8 cellular contexts compared by ENCODE assay signal in genomic region chr2:176269319-176270099, GRCh38. TPM values are rescaled to one million over a fixed set of nuclear protein-coding genes. Genes with fewer than 3 reads are reported as not detected.
A peak's percentile ranks its signal among the peaks of the same experiment; 100 is the strongest.
DNase-seq lines count a peak whose midpoint lies in the region; ATAC-seq and TF ChIP-seq lines count a peak whose summit lies in the region.

TSS of gene MTX2 (plus strand) at chr2:176269442. CDS start at chr2:176269630, 188 bp downstream.

- H3K9me3 ChIP-seq in mucosa of stomach (ENCODE audit: control insufficient read depth, low read length) = no peaks in the 10 kb centered on the region

- H3K36me3 ChIP-seq in mucosa of stomach (ENCODE audit: control insufficient read depth, insufficient read depth, low read length) = no peaks in the 10 kb centered on the region

- H3K4me3 ChIP-seq in epithelial cell of proximal tubule (ENCODE audit: low read depth, low read length) (peak within 1 kb of the TSS; percentile 76), mucosa of stomach (ENCODE audit: low read length) (peak within 1 kb of the TSS; percentile 99)

- ATAC-seq in GM21515 (IDR thresholded peaks at IDR 0.05; ENCODE audit: unreplicated experiment) = peak; percentile 98

- H3K4me1 ChIP-seq in mucosa of stomach (ENCODE audit: control insufficient read depth, insufficient read depth, low read length) = no peaks in the 10 kb centered on the region

- peak; percentile 20 for TF ChIP-seq CTCF in epithelial cell of proximal tubule (conservative IDR thresholded peaks at IDR 0.05; ENCODE audit: low read depth, low read length)

- H3K27me3 ChIP-seq in mucosa of stomach (ENCODE audit: control insufficient read depth, insufficient read depth, low read length) = no peaks in the 10 kb centered on the region

- DNase-seq in DMS114 treated with DMSO at 0.1 percent for 48 hours (lab: John Stamatoyannopoulos, UW; ENCODE audit: unreplicated experiment) (peak; percentile 51), HuH-7.5 (ENCODE audit: low spot score) (peak; percentile 66), OCI-M2 (lab: John Stamatoyannopoulos, UW; ENCODE audit: unreplicated experiment) (peak; percentile 28), activated T-cell treated with anti-CD3 and anti-CD28 coated beads for 4 hours (peak; percentile 51), epithelial cell of proximal tubule (ENCODE audit: low read depth) (no peak)
- DNase-seq in stimulated activated CD8-positive, alpha-beta memory T cell treated with anti-CD3 and anti-CD28 coated beads, Interleukin-7, amount 100 ng/mL, for 24 hours (ENCODE audit: low read depth) = peak; percentile 45

- peak within 1 kb of the TSS; percentile 93 for H3K9ac ChIP-seq in mucosa of stomach (ENCODE audit: low read length)

RNA-seq across cellular contexts. Expression of gene MTX2, which starts in this region (rescaled TPM):
- total RNA-seq in epithelial cell of proximal tubule = 52.2 and 61.1 TPM in 2 replicates
